ENCODE assay signal across 30 cellular contexts in the genomic region with DNA sequence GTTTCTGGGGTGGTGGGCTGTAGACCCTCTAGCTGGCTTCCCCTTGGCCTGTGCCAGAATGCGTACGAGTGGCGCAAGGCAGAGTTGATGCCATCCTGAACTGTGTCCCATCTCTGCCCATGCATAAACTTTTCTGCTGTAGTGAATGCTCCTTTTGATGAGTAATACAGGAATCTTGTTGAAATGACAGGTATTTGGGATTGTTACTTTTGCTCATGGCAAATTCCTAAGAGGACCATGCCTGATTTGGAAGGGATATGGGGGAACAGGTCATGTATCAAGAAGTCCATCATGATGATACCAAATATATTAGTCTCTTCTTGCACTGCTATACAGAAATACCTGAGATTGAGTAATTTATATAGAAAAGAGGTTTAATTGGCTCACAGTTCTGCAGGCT.
A peak's percentile ranks its signal among the peaks of the same experiment; 100 is the strongest.
DNase-seq lines count a peak whose midpoint lies in the region; ATAC-seq, FAIRE-seq and TF ChIP-seq lines count a peak whose summit lies in the region.
"Had no signal": no experiment of that assay in that cellular context is flagged by ENCODE, and none has a peak within 500 bp of the region (broad histone marks: within the 10 kb centered on the region; RNA-seq: fewer than 3 reads in every experiment).

No MANE protein-coding gene starts in this region.

- no CpG with 5 or more reads among the region's 3 CpGs for WGBS in mesendoderm (ENCODE audit: extremely low coverage, insufficient coverage, low lambda C conversion rate)

- H3K4me2 ChIP-seq in HCT116 (ENCODE audit: low read length), result peak overlapping the region; percentile 37
- H3K4me2 ChIP-seq in astrocyte (ENCODE audit: low read length), result no peak overlapping the region
- no peak overlapping the region for H3K4me2 ChIP-seq in mesendoderm (ENCODE audit: low read length)

- H3K36me3 Mint-ChIP-seq in astrocyte (ENCODE audit: low read depth, unreplicated experiment) (no peaks in the 10 kb centered on the region), Caco-2 (ENCODE audit: insufficient read depth, unreplicated experiment) (no peaks in the 10 kb centered on the region)
- H3K36me3 Mint-ChIP-seq: activated naive CD4-positive, alpha-beta T cell treated with anti-CD3 and anti-CD28 coated beads, Interleukin-2, amount 50 U/mL, for 72 hours; natural killer cell; stimulated activated effector memory CD8-positive, alpha-beta T cell treated with anti-CD3 and anti-CD28 coated beads, Interleukin-12 subunit alpha, Interleukin-12 subunit beta, amount 100 ng/mL, for 72 hours had no signal

- H3K9ac ChIP-seq in HCT116 (ENCODE audit: low read length), result no peak overlapping the region
- no peak overlapping the region for H3K9ac ChIP-seq in astrocyte (ENCODE audit: low read length)
- no peak overlapping the region for H3K9ac ChIP-seq in mesendoderm (ENCODE audit: low read length)

- DNase-seq in AG10803 (ENCODE audit: low read depth) (peak; percentile 15), HCT116 (ENCODE audit: low read depth, low spot score) (no peak), astrocyte (ENCODE audit: low read depth) (peak; percentile 47), mesendoderm (peak; percentile 14), foreskin melanocyte (no peak), Caco-2 (no peak)
- DNase-seq: activated CD4-positive, alpha-beta T cell treated with anti-CD3 and anti-CD28 coated beads for 4 hours; amygdala; C1 segment of cervical spinal cord; COR-L47; DND-41; effector CD4-positive, alpha-beta T cell; natural killer cell; NCI-H1048; NCI-H2107; NCI-H446; NCI-H748 treated with DMSO at 0.1 percent for 48 hours; occipital lobe; Peyer's patch; T1000; WERI-Rb-1 had no signal

- H3K27ac ChIP-seq in HCT116 (ENCODE audit: low read depth, low read length) (no peak overlapping the region), astrocyte (ENCODE audit: low read depth, low read length) (no peak overlapping the region), mesendoderm (ENCODE audit: low read depth, low read length) (no peak overlapping the region)
- H3K27ac ChIP-seq: Peyer's patch, tibial nerve, WERI-Rb-1 had no signal

- H3K27ac Mint-ChIP-seq in astrocyte (ENCODE audit: unreplicated experiment) (no peak overlapping the region), Caco-2 (ENCODE audit: unreplicated experiment) (no peak overlapping the region)
- H3K27ac Mint-ChIP-seq: activated naive CD4-positive, alpha-beta T cell treated with anti-CD3 and anti-CD28 coated beads, Interleukin-2, amount 50 U/mL, for 72 hours; activated T-helper 17 cell treated with anti-CD3 and anti-CD28 coated beads, Interleukin-2, amount 50 U/mL, for 72 hours; natural killer cell; stimulated activated effector memory CD8-positive, alpha-beta T cell treated with anti-CD3 and anti-CD28 coated beads, Interleukin-12 subunit alpha, Interleukin-12 subunit beta, amount 100 ng/mL, for 72 hours had no signal

- FAIRE-seq in astrocyte (lab: Jason Lieb, UNC), result no peak
- FAIRE-seq: colon, islet of Langerhans had no signal

- POLR2A ChIA-PET in HCT116 (lab: Charles Lee) (no interaction called here), Caco-2 (lab: Charles Lee) (no interaction called here)

- H3K79me2 ChIP-seq in HCT116 (ENCODE audit: insufficient read depth, low read length), result no peaks in the 10 kb centered on the region
- H3K79me2 ChIP-seq in astrocyte (ENCODE audit: insufficient read depth, low read length), result no peaks in the 10 kb centered on the region
- H3K79me2 ChIP-seq in mesendoderm (ENCODE audit: control insufficient read depth, insufficient read depth, low read length), result no peaks in the 10 kb centered on the region

- no peak for TF ChIP-seq RAD21 in HCT116 (IDR thresholded peaks at IDR 0.05; ENCODE audit: low read depth)

- H3K4me3 ChIP-seq in AG10803 (ENCODE audit: low read length) (no peak overlapping the region), HCT116 (replicated peaks in 1 of 2; ENCODE audit: low read depth in 1 of 2, low read length in 2 of 2) (no peak overlapping the region), astrocyte (ENCODE audit: insufficient read depth, low read depth, low read length) (no peak overlapping the region), mesendoderm (ENCODE audit: low read length) (no peak overlapping the region), Caco-2 (ENCODE audit: low read depth, low read length) (no peak overlapping the region)
- H3K4me3 ChIP-seq: HAP-1, Peyer's patch, tibial nerve had no signal

- H3K27me3 Mint-ChIP-seq in astrocyte (ENCODE audit: low read depth, unreplicated experiment) (no peaks in the 10 kb centered on the region), Caco-2 (ENCODE audit: insufficient read depth, unreplicated experiment) (peaks cover 16% of the 10 kb centered on the region)

- H4K20me1 ChIP-seq in HCT116 (ENCODE audit: insufficient read depth) (no peaks in the 10 kb centered on the region), astrocyte (ENCODE audit: insufficient read depth, low read length) (no peaks in the 10 kb centered on the region)

- no peak overlapping the region for H3K56ac ChIP-seq in mesendoderm (ENCODE audit: low read length)

- no peaks in the 10 kb centered on the region for H3K9me3 Mint-ChIP-seq in astrocyte (ENCODE audit: unreplicated experiment)
- H3K9me3 Mint-ChIP-seq in Caco-2 (ENCODE audit: unreplicated experiment), result peaks cover 10% of the 10 kb centered on the region
- H3K9me3 Mint-ChIP-seq: activated T-helper 17 cell treated with anti-CD3 and anti-CD28 coated beads, Interleukin-2, amount 50 U/mL, for 72 hours; stimulated activated effector memory CD8-positive, alpha-beta T cell treated with anti-CD3 and anti-CD28 coated beads, Interleukin-12 subunit alpha, Interleukin-12 subunit beta, amount 100 ng/mL, for 72 hours had no signal

- no peak overlapping the region for H2BK120ac ChIP-seq in mesendoderm (ENCODE audit: low read depth, low read length)

- no peak overlapping the region for H2AK5ac ChIP-seq in mesendoderm (ENCODE audit: low read length)

- no peak for TF ChIP-seq POLR2A in HCT116 (IDR thresholded peaks at IDR 0.05; ENCODE audit: borderline replicate concordance, extremely low read depth, insufficient read depth, insufficient read length)

- ATAC-seq in HCT116 (peak; percentile 60; the same call in 1 of the 2 replicates), GM21423 (IDR thresholded peaks at IDR 0.05; ENCODE audit: unreplicated experiment) (no peak), HG02885 (IDR thresholded peaks at IDR 0.05; ENCODE audit: poor library complexity, unreplicated experiment) (no peak)
- ATAC-seq: activated naive CD4-positive, alpha-beta T cell treated with anti-CD3 and anti-CD28 coated beads, Interleukin-2, amount 50 U/mL, for 72 hours; activated T-helper 17 cell treated with anti-CD3 and anti-CD28 coated beads, Interleukin-2, amount 50 U/mL, for 72 hours; natural killer cell; stimulated activated effector memory CD8-positive, alpha-beta T cell treated with anti-CD3 and anti-CD28 coated beads, Interleukin-12 subunit alpha, Interleukin-12 subunit beta, amount 100 ng/mL, for 72 hours had no signal

- peaks cover 24% of the 10 kb centered on the region for H3K4me1 Mint-ChIP-seq in astrocyte (ENCODE audit: low read depth, unreplicated experiment)
- no peaks in the 10 kb centered on the region for H3K4me1 Mint-ChIP-seq in Caco-2 (ENCODE audit: low read depth, unreplicated experiment)
- H3K4me1 Mint-ChIP-seq: activated T-helper 17 cell treated with anti-CD3 and anti-CD28 coated beads, Interleukin-2, amount 50 U/mL, for 72 hours; natural killer cell; stimulated activated effector memory CD8-positive, alpha-beta T cell treated with anti-CD3 and anti-CD28 coated beads, Interleukin-12 subunit alpha, Interleukin-12 subunit beta, amount 100 ng/mL, for 72 hours had no signal

- no peaks in the 10 kb centered on the region for H3K79me1 ChIP-seq in mesendoderm (ENCODE audit: low read length)

- H3K4me1 ChIP-seq in HCT116 (ENCODE audit: control insufficient read depth in 1 of 2, insufficient read depth in 2 of 2, low read length in 2 of 2) (peaks cover 0 to 48% of the 10 kb centered on the region in 2 experiments; a peak in 3 of 4 replicates), astrocyte (ENCODE audit: insufficient read depth, low read length) (peaks cover 37% of the 10 kb centered on the region), mesendoderm (ENCODE audit: control insufficient read depth, low read depth, low read length) (peaks cover 3% of the 10 kb centered on the region), Caco-2 (no peaks in the 10 kb centered on the region; the same call in 1 of the 2 replicates)
- H3K4me1 ChIP-seq: HAP-1, Peyer's patch had no signal

- H2BK15ac ChIP-seq in mesendoderm (replicated peaks; ENCODE audit: low read depth), result no peak overlapping the region

- no peak overlapping the region for H4K8ac ChIP-seq in mesendoderm (ENCODE audit: low read depth, low read length)

- H3K27me3 ChIP-seq in HCT116 (ENCODE audit: insufficient read depth, low read length), result no peaks in the 10 kb centered on the region
- H3K27me3 ChIP-seq in astrocyte (ENCODE audit: insufficient read depth, low read length), result no peaks in the 10 kb centered on the region
- H3K27me3 ChIP-seq in mesendoderm (ENCODE audit: insufficient read depth, low read length, poor library complexity), result no peaks in the 10 kb centered on the region
- no peaks in the 10 kb centered on the region for H3K27me3 ChIP-seq in Caco-2 (replicated peaks; ENCODE audit: control insufficient read depth, insufficient read depth, low read length)
- H3K27me3 ChIP-seq: Peyer's patch, tibial nerve had no signal

- no peaks in the 10 kb centered on the region for H3K36me3 ChIP-seq in HCT116 (ENCODE audit: control insufficient read depth in 1 of 2, insufficient read depth in 2 of 2, low read length in 2 of 2)
- H3K36me3 ChIP-seq in astrocyte (ENCODE audit: insufficient read depth, low read length), result no peaks in the 10 kb centered on the region
- no peaks in the 10 kb centered on the region for H3K36me3 ChIP-seq in mesendoderm (ENCODE audit: control insufficient read depth, insufficient read depth, low read length)
- H3K36me3 ChIP-seq in Caco-2 (ENCODE audit: control insufficient read depth, insufficient read depth, low read length), result no peaks in the 10 kb centered on the region
- H3K36me3 ChIP-seq: HAP-1, Peyer's patch, tibial nerve, WERI-Rb-1 had no signal

- H2AFZ ChIP-seq in HCT116 (ENCODE audit: low read depth, low read length, poor library complexity, severe bottlenecking) (no peak overlapping the region), astrocyte (ENCODE audit: low read depth, low read length) (no peak overlapping the region)

- no peak overlapping the region for H3K23ac ChIP-seq in mesendoderm (ENCODE audit: low read length)

- RAD21 ChIA-PET in HCT116 (lab: Charles Lee; ENCODE audit: low non-redundant PET in 1 of 2, low total read pairs in 2 of 2, uncharacterized antibody in 2 of 2, unreplicated experiment in 2 of 2), result no interaction called here

- BruUV-seq in HCT116 (replicated peaks; lab: Mats Ljungman, UMichigan), result no TSS peak
- no TSS peak for BruUV-seq in Caco-2 (replicated peaks; lab: Mats Ljungman, UMichigan)

- CTCF ChIA-PET in HCT116 (lab: Charles Lee) (no interaction called here), Caco-2 (lab: Charles Lee) (no interaction called here)

- H2BK5ac ChIP-seq in mesendoderm (ENCODE audit: low read length), result no peak overlapping the region

- H3K9me3 ChIP-seq in HCT116 (ENCODE audit: control insufficient read depth in 1 of 2, insufficient read depth in 1 of 2, low read depth in 1 of 2, low read length in 2 of 2) (no peaks in the 10 kb centered on the region), astrocyte (ENCODE audit: insufficient read depth, low read depth, low read length) (no peaks in the 10 kb centered on the region), Caco-2 (no peaks in the 10 kb centered on the region)
- H3K9me3 ChIP-seq: HAP-1, Peyer's patch, tibial nerve had no signal

- H3K4me3 Mint-ChIP-seq in astrocyte (ENCODE audit: unreplicated experiment) (no peak overlapping the region), Caco-2 (ENCODE audit: unreplicated experiment) (no peak overlapping the region)
- H3K4me3 Mint-ChIP-seq: activated T-helper 17 cell treated with anti-CD3 and anti-CD28 coated beads, Interleukin-2, amount 50 U/mL, for 72 hours; natural killer cell; stimulated activated effector memory CD8-positive, alpha-beta T cell treated with anti-CD3 and anti-CD28 coated beads, Interleukin-12 subunit alpha, Interleukin-12 subunit beta, amount 100 ng/mL, for 72 hours had no signal

- no peak overlapping the region for H4K5ac ChIP-seq in mesendoderm (ENCODE audit: low read length)

- intact Hi-C loops in HCT116 (cut with micrococcal nuclease) (no loop called here), Caco-2 (cut with micrococcal nuclease; ENCODE audit: unreplicated experiment) (no loop called here)

- H3K9me2 ChIP-seq in HCT116 (ENCODE audit: insufficient read depth), result no peaks in the 10 kb centered on the region

- TF ChIP-seq CTCF in AG10803 (conservative IDR thresholded peaks at IDR 0.05; ENCODE audit: low read length) (no peak), HCT116 (IDR thresholded peaks at IDR 0.05 in 2 of 3, conservative IDR thresholded peaks at IDR 0.05 in 1 of 3; ENCODE audit: borderline replicate concordance in 1 of 3, insufficient read depth in 1 of 3, low read depth in 2 of 3, low read length in 2 of 3) (no peak), astrocyte (IDR thresholded peaks at IDR 0.05; ENCODE audit: insufficient read depth, low read depth, low read length) (no peak), Caco-2 (IDR thresholded peaks at IDR 0.05; ENCODE audit: insufficient read depth in 1 of 2, low read depth in 1 of 2, low read length in 1 of 2, severe bottlenecking in 1 of 2, unreplicated experiment in 1 of 2) (no peak)

- no peak overlapping the region for H3K18ac ChIP-seq in mesendoderm (ENCODE audit: low read length)

- H3K4ac ChIP-seq in mesendoderm (ENCODE audit: low read depth, low read length), result no peak overlapping the region

Comparison
In these comparisons a context has a peak if more than half of its experiments do, and no peak if none do; other contexts are left out.
1. DNase-seq: peak in AG10803 (single experiment), astrocyte (single experiment) and mesendoderm (single experiment); none in HCT116 (single experiment), foreskin melanocyte (single experiment) and Caco-2 (0 of 2).